In genomic region chr9:19270421-19270949, GRCh38 we compare ENCODE assay signal across 22 cellular contexts.
"Had no signal": no experiment of that assay in that cellular context is flagged by ENCODE, and none has a peak within 500 bp of the region (broad histone marks: within the 10 kb centered on the region; RNA-seq: fewer than 3 reads in every experiment).

No MANE protein-coding gene starts in this region.

- H3K4me3 ChIP-seq: SJSA1, SK-N-MC had no signal

- DNase-seq: KBM-7, MV-4-11, NCI-H1048, NCI-H1105, NCI-H1417, NCI-H1436 treated with DMSO at 0.1 percent for 48 hours, NCI-H1694, NCI-H187 treated with DMSO at 0.1 percent for 48 hours, NCI-H2029 treated with DMSO at 0.1 percent for 48 hours, NCI-H2171 treated with DMSO at 0.1 percent for 48 hours, NCI-H345, NCI-H446 treated with DMSO at 0.1 percent for 48 hours, NCI-H510A treated with DMSO at 0.1 percent for 48 hours, NCI-H526 treated with DMSO at 0.1 percent for 48 hours, NCI-H748 treated with DMSO at 0.1 percent for 48 hours, Right ventricle myocardium superior, RPMI8226, SIG-M5 had no signal

- H3K27me3 Mint-ChIP-seq: IgD-negative memory B cell had no signal

- H3K9me3 ChIP-seq: SJSA1 had no signal

- H3K27ac ChIP-seq: SJSA1, SK-N-MC had no signal

- H3K27me3 ChIP-seq: SJSA1 had no signal

- H3K27ac Mint-ChIP-seq: IgD-negative memory B cell had no signal

- H3K36me3 ChIP-seq: SJSA1 had no signal

- H3K4me1 ChIP-seq: SJSA1 had no signal

- FAIRE-seq: RCC 7860 had no signal

- H3K4me3 Mint-ChIP-seq: IgD-negative memory B cell had no signal
